Comparison of ENCODE assay signal across 1 cellular context in the genomic region with DNA sequence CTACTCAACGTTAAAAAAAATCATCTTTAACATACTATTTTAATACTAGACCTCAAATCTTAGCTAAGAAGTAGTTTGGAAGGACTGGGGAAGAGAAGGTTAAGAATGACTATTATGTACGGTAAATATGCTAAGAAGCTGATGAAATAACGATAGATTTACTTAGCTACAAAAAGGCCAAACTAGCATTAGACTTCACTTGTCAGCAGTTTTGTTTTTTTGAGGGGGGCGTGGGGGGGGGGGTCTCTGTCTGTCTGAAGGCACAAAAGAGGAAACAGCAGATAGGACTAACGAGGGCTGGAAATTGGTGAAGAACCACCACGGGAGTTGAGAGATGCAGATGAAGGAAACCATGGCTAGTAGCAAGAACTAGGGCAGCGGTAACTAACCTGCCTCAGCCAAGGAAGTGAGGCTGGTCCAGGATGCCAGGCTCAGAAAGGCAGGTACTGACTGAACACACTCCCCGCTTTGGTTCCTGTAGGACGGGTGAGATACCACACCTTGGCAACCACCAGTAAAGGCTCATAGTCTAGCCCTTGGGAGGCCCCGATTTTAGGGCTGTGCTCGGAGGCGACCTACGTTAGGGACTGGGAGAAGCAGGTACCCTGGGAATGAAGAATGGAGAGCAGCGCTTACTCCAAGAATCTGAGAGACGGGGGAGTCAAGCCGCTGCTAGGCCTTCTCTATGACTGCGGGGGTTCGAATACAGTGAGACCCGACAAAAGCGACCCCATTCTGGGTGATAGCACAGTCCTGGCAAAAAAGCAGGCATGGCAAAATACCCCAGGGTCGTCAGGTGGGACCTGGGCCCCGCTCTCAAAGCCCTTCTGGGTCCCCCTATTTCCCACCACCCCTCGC.
TF ChIP-seq lines count a peak whose summit lies in the region.

No MANE protein-coding gene starts in this region.

TF ChIP-seq in HepG2, 621 proteins besides CTCF, POLR2A, EP300 and RAD21 (continued from another document and continues in another):
- TF ChIP-seq ZNF232 (CRISPR knock-in tag; IDR thresholded peaks at IDR 0.05; ENCODE audit: borderline replicate concordance) (0 out of 2 replicates have a peak, but pooled peaks have one; percentile 56), ZFP36L1 (CRISPR knock-in tag; IDR thresholded peaks at IDR 0.05) (no peak), PTBP1 (IDR thresholded peaks at IDR 0.05; ENCODE audit: low read depth, low read length, poor library complexity, severe bottlenecking) (no peak), ZNF552 (CRISPR knock-in tag; IDR thresholded peaks at IDR 0.05; ENCODE audit: borderline replicate concordance) (no peak; the same call in 1 of the 2 replicates), NR2C2 (CRISPR knock-in tag; IDR thresholded peaks at IDR 0.05; ENCODE audit: borderline replicate concordance) (no peak), HIVEP1 (CRISPR knock-in tag; IDR thresholded peaks at IDR 0.05) (no peak; the same call in 1 of the 2 replicates), PAWR (CRISPR knock-in tag; IDR thresholded peaks at IDR 0.05; ENCODE audit: borderline replicate concordance) (no peak), NFYB (CRISPR knock-in tag; IDR thresholded peaks at IDR 0.05) (no peak), ZBED4 (CRISPR knock-in tag; IDR thresholded peaks at IDR 0.05; ENCODE audit: borderline replicate concordance) (peak; percentile 51; the same call in 1 of the 2 replicates), HOXA3 (CRISPR knock-in tag; IDR thresholded peaks at IDR 0.05) (no peak), SIN3B (IDR thresholded peaks at IDR 0.05; ENCODE audit: low read length) (0 out of 2 replicates have a peak, but pooled peaks have one; percentile 15), ZNF335 (CRISPR knock-in tag; IDR thresholded peaks at IDR 0.05) (no peak), KDM5B (CRISPR knock-in tag; IDR thresholded peaks at IDR 0.05; ENCODE audit: borderline replicate concordance) (no peak), KLF11 (CRISPR knock-in tag; IDR thresholded peaks at IDR 0.05) (no peak), SALL2 (CRISPR knock-in tag; IDR thresholded peaks at IDR 0.05) (0 out of 2 replicates have a peak, but pooled peaks have one; percentile 44), ZFP90 (CRISPR knock-in tag; IDR thresholded peaks at IDR 0.05; ENCODE audit: borderline replicate concordance) (peak; percentile 18; the same call in 1 of the 2 replicates), ZNF788 (CRISPR knock-in tag; IDR thresholded peaks at IDR 0.05; ENCODE audit: borderline replicate concordance) (no peak), DNMT3B (CRISPR knock-in tag; conservative IDR thresholded peaks at IDR 0.05) (no peak), ZFP62 (CRISPR knock-in tag; IDR thresholded peaks at IDR 0.05) (no peak), ZNF234 (CRISPR knock-in tag; conservative IDR thresholded peaks at IDR 0.05) (no peak), PHF5A (CRISPR knock-in tag; IDR thresholded peaks at IDR 0.05; ENCODE audit: low read depth, unreplicated experiment) (no peak), MIER3 (CRISPR knock-in tag; IDR thresholded peaks at IDR 0.05; ENCODE audit: borderline replicate concordance) (no peak; the same call in 1 of the 2 replicates), MATR3 (CRISPR knock-in tag; IDR thresholded peaks at IDR 0.05) (no peak), ZNF451 (CRISPR knock-in tag; IDR thresholded peaks at IDR 0.05) (peak; percentile 33; the same call in 1 of the 2 replicates), PCBP1 (IDR thresholded peaks at IDR 0.05; ENCODE audit: borderline replicate concordance, low read depth, low read length) (no peak), MEF2D (CRISPR knock-in tag; IDR thresholded peaks at IDR 0.05) (no peak), HNF4A (CRISPR knock-in tag; IDR thresholded peaks at IDR 0.05) (no peak), MXD3 (CRISPR knock-in tag; IDR thresholded peaks at IDR 0.05) (peak; percentile 28; the same call in 1 of the 2 replicates), ZBTB8A (CRISPR knock-in tag; IDR thresholded peaks at IDR 0.05; ENCODE audit: borderline replicate concordance, low read depth) (no peak; the same call in 1 of the 2 replicates), NAIF1 (CRISPR knock-in tag; IDR thresholded peaks at IDR 0.05; ENCODE audit: borderline replicate concordance) (peak; percentile 77), ZNF83 (CRISPR knock-in tag; IDR thresholded peaks at IDR 0.05; ENCODE audit: borderline replicate concordance) (0 out of 2 replicates have a peak, but pooled peaks have one; percentile 34), ZMAT5 (CRISPR knock-in tag; IDR thresholded peaks at IDR 0.05; ENCODE audit: borderline replicate concordance, low read depth) (no peak), NFATC3 (CRISPR knock-in tag; IDR thresholded peaks at IDR 0.05) (no peak), ZNF512 (CRISPR knock-in tag; IDR thresholded peaks at IDR 0.05) (no peak), ZNF224 (CRISPR knock-in tag; IDR thresholded peaks at IDR 0.05) (no peak)
- TF ChIP-seq, protein P1, sequence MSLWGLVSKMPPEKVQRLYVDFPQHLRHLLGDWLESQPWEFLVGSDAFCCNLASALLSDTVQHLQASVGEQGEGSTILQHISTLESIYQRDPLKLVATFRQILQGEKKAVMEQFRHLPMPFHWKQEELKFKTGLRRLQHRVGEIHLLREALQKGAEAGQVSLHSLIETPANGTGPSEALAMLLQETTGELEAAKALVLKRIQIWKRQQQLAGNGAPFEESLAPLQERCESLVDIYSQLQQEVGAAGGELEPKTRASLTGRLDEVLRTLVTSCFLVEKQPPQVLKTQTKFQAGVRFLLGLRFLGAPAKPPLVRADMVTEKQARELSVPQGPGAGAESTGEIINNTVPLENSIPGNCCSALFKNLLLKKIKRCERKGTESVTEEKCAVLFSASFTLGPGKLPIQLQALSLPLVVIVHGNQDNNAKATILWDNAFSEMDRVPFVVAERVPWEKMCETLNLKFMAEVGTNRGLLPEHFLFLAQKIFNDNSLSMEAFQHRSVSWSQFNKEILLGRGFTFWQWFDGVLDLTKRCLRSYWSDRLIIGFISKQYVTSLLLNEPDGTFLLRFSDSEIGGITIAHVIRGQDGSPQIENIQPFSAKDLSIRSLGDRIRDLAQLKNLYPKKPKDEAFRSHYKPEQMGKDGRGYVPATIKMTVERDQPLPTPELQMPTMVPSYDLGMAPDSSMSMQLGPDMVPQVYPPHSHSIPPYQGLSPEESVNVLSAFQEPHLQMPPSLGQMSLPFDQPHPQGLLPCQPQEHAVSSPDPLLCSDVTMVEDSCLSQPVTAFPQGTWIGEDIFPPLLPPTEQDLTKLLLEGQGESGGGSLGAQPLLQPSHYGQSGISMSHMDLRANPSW (CRISPR knock-in tag; IDR thresholded peaks at IDR 0.05; ENCODE audit: borderline replicate concordance): 0 out of 2 replicates have a peak, but pooled peaks have one; percentile 51
- TF ChIP-seq, protein P2, sequence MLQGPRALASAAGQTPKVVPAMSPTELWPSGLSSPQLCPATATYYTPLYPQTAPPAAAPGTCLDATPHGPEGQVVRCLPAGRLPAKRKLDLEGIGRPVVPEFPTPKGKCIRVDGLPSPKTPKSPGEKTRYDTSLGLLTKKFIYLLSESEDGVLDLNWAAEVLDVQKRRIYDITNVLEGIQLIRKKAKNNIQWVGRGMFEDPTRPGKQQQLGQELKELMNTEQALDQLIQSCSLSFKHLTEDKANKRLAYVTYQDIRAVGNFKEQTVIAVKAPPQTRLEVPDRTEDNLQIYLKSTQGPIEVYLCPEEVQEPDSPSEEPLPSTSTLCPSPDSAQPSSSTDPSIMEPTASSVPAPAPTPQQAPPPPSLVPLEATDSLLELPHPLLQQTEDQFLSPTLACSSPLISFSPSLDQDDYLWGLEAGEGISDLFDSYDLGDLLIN (CRISPR knock-in tag; IDR thresholded peaks at IDR 0.05; ENCODE audit: borderline replicate concordance): peak; percentile 71; the same call in 1 of the 2 replicates
- TF ChIP-seq, protein P3, sequence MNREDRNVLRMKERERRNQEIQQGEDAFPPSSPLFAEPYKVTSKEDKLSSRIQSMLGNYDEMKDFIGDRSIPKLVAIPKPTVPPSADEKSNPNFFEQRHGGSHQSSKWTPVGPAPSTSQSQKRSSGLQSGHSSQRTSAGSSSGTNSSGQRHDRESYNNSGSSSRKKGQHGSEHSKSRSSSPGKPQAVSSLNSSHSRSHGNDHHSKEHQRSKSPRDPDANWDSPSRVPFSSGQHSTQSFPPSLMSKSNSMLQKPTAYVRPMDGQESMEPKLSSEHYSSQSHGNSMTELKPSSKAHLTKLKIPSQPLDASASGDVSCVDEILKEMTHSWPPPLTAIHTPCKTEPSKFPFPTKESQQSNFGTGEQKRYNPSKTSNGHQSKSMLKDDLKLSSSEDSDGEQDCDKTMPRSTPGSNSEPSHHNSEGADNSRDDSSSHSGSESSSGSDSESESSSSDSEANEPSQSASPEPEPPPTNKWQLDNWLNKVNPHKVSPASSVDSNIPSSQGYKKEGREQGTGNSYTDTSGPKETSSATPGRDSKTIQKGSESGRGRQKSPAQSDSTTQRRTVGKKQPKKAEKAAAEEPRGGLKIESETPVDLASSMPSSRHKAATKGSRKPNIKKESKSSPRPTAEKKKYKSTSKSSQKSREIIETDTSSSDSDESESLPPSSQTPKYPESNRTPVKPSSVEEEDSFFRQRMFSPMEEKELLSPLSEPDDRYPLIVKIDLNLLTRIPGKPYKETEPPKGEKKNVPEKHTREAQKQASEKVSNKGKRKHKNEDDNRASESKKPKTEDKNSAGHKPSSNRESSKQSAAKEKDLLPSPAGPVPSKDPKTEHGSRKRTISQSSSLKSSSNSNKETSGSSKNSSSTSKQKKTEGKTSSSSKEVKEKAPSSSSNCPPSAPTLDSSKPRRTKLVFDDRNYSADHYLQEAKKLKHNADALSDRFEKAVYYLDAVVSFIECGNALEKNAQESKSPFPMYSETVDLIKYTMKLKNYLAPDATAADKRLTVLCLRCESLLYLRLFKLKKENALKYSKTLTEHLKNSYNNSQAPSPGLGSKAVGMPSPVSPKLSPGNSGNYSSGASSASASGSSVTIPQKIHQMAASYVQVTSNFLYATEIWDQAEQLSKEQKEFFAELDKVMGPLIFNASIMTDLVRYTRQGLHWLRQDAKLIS (CRISPR knock-in tag; IDR thresholded peaks at IDR 0.05): peak; percentile 3; the same call in 1 of the 2 replicates
- TF ChIP-seq, protein P4, sequence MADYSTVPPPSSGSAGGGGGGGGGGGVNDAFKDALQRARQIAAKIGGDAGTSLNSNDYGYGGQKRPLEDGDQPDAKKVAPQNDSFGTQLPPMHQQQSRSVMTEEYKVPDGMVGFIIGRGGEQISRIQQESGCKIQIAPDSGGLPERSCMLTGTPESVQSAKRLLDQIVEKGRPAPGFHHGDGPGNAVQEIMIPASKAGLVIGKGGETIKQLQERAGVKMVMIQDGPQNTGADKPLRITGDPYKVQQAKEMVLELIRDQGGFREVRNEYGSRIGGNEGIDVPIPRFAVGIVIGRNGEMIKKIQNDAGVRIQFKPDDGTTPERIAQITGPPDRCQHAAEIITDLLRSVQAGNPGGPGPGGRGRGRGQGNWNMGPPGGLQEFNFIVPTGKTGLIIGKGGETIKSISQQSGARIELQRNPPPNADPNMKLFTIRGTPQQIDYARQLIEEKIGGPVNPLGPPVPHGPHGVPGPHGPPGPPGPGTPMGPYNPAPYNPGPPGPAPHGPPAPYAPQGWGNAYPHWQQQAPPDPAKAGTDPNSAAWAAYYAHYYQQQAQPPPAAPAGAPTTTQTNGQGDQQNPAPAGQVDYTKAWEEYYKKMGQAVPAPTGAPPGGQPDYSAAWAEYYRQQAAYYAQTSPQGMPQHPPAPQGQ (CRISPR knock-in tag; IDR thresholded peaks at IDR 0.05; ENCODE audit: borderline replicate concordance): no peak; the same call in 1 of the 2 replicates
